ENCODE assay signal across 15 cellular contexts in genomic region chr20:37914367-37914671, GRCh38. TPM values are rescaled to one million over a fixed set of nuclear protein-coding genes. Genes with fewer than 3 reads are reported as not detected.
DNase-seq lines count a peak whose midpoint lies in the region; ATAC-seq and TF ChIP-seq lines count a peak whose summit lies in the region.
"Had no signal": no experiment of that assay in that cellular context is flagged by ENCODE, and none has a peak within 500 bp of the region (broad histone marks: within the 10 kb centered on the region; RNA-seq: fewer than 3 reads in every experiment).

No MANE protein-coding gene starts in this region.

- peak overlapping the region; percentile 34 for H4K91ac ChIP-seq in mesenchymal stem cell (ENCODE audit: low read length)

- H3K9me3 Mint-ChIP-seq in activated naive CD8-positive, alpha-beta T cell treated with anti-CD3 and anti-CD28 coated beads, Interleukin-2, amount 50 U/mL, for 24 hours = no peaks in the 10 kb centered on the region
- H3K9me3 Mint-ChIP-seq: activated CD4-positive, alpha-beta T cell treated with anti-CD3 and anti-CD28 coated beads, Interleukin-2, amount 10 ng/mL, durations not matched to agents 7 days and 5 days; activated naive CD4-positive, alpha-beta T cell treated with anti-CD3 and anti-CD28 coated beads for 36 hours had no signal

- peak overlapping the region; percentile 34 for H3K4me3 Mint-ChIP-seq in activated naive CD8-positive, alpha-beta T cell treated with anti-CD3 and anti-CD28 coated beads, Interleukin-2, amount 50 U/mL, for 24 hours
- H3K4me3 Mint-ChIP-seq: activated CD4-positive, alpha-beta T cell treated with anti-CD3 and anti-CD28 coated beads, Interleukin-2, amount 10 ng/mL, durations not matched to agents 7 days and 5 days; activated naive CD4-positive, alpha-beta T cell treated with anti-CD3 and anti-CD28 coated beads for 36 hours had no signal

- H3K27ac ChIP-seq in cardiac muscle cell (peak overlapping the region; percentile 92), mesenchymal stem cell (ENCODE audit: low read length, poor library complexity, severe bottlenecking) (no peak overlapping the region), stomach smooth muscle (ENCODE audit: low read length) (no peak overlapping the region), breast epithelium (no peak overlapping the region)

- no peak overlapping the region for H2BK12ac ChIP-seq in mesenchymal stem cell (ENCODE audit: low read length in 2 of 2)

- TF ChIP-seq POLR2A in breast epithelium (IDR thresholded peaks at IDR 0.05) = no peak

- no peaks in the 10 kb centered on the region for H3K9me3 ChIP-seq in cardiac muscle cell (ENCODE audit: low read depth)
- H3K9me3 ChIP-seq in mesenchymal stem cell (ENCODE audit: control insufficient read depth, low read length) = no peaks in the 10 kb centered on the region
- no peaks in the 10 kb centered on the region for H3K9me3 ChIP-seq in stomach smooth muscle (ENCODE audit: control insufficient read depth in 2 of 2, low read length in 2 of 2)
- H3K9me3 ChIP-seq in breast epithelium = no peaks in the 10 kb centered on the region

- no peak overlapping the region for H3K23ac ChIP-seq in mesenchymal stem cell (ENCODE audit: low read length in 2 of 2)

- no peaks in the 10 kb centered on the region for H3K27me3 ChIP-seq in cardiac muscle cell
- H3K27me3 ChIP-seq in mesenchymal stem cell (ENCODE audit: control insufficient read depth in 1 of 2, insufficient read depth in 1 of 2, low read length in 2 of 2) = peaks cover 75 to 98% of the 10 kb centered on the region in 2 experiments
- peaks cover 30 to 31% of the 10 kb centered on the region in 2 donors for H3K27me3 ChIP-seq in stomach smooth muscle (ENCODE audit: control insufficient read depth in 1 of 2, insufficient read depth in 2 of 2, low read length in 2 of 2)
- peaks cover 3 to 81% of the 10 kb centered on the region in 2 donors for H3K27me3 ChIP-seq in breast epithelium

- peak overlapping the region; percentile 35 for H3K4me2 ChIP-seq in mesenchymal stem cell (ENCODE audit: low read length, poor library complexity, severe bottlenecking)

- H2AFZ ChIP-seq in mesenchymal stem cell (ENCODE audit: low read depth, low read length) = no peak overlapping the region

- H3K4me3 ChIP-seq in cardiac muscle cell (no peak overlapping the region), mesenchymal stem cell (ENCODE audit: insufficient read depth in 1 of 2, low read depth in 1 of 2, low read length in 2 of 2) (peak overlapping the region in 1 of 2 experiments; percentile 29), stomach smooth muscle (ENCODE audit: low read length in 2 of 2) (peak overlapping the region; percentile 59 to 63), breast epithelium (no peak overlapping the region)

- no peak overlapping the region for H2BK15ac ChIP-seq in mesenchymal stem cell (ENCODE audit: low read depth, poor library complexity, severe bottlenecking)

- no peak for ATAC-seq in activated naive CD8-positive, alpha-beta T cell treated with anti-CD3 and anti-CD28 coated beads, Interleukin-2, amount 50 U/mL, for 24 hours

- no peaks in the 10 kb centered on the region for H3K79me1 ChIP-seq in mesenchymal stem cell (replicated peaks; ENCODE audit: low read length, poor library complexity, severe bottlenecking)

- DNase-seq in cardiac muscle cell (ENCODE audit: low read depth in 1 of 2, low spot score in 1 of 2) = no peak
- no peak for DNase-seq in cardiac septum (ENCODE audit: low spot score)
- DNase-seq in activated naive CD8-positive, alpha-beta T cell treated with anti-CD3 and anti-CD28 coated beads, Interleukin-2, amount 50 U/mL, for 24 hours = no peak
- no peak for DNase-seq in mesenchymal stem cell
- no peak for DNase-seq in stimulated activated CD4-positive, alpha-beta T cell treated with anti-CD3 and anti-CD28 coated beads, Interleukin-4, amount 100 ng/mL, for 1 hour
- no peak for DNase-seq in breast epithelium (ENCODE audit: low spot score in 2 of 2)
- DNase-seq in HT-29 (ENCODE audit: low spot score) = no peak
- DNase-seq: cortex of kidney; DMS 273 treated with DMSO at 0.1 percent for 48 hours; NCI-H2107; NK-92 treated with Interleukin-12 subunit alpha and Interleukin-12 subunit beta, amount 100 ng/mL, for 24 hours had no signal

- peaks cover 55% of the 10 kb centered on the region for H3K4me1 ChIP-seq in cardiac muscle cell (ENCODE audit: low read depth)
- H3K4me1 ChIP-seq in mesenchymal stem cell (ENCODE audit: control insufficient read depth, insufficient read depth, low read depth, low read length) = peaks cover 21% of the 10 kb centered on the region
- H3K4me1 ChIP-seq in stomach smooth muscle (ENCODE audit: control insufficient read depth, insufficient read depth, low read length) = peaks cover 21% of the 10 kb centered on the region
- no peaks in the 10 kb centered on the region for H3K4me1 ChIP-seq in breast epithelium

- H2BK5ac ChIP-seq in mesenchymal stem cell (ENCODE audit: low read depth, low read length, poor library complexity, severe bottlenecking) = no peak overlapping the region

- H3K27ac Mint-ChIP-seq in activated naive CD8-positive, alpha-beta T cell treated with anti-CD3 and anti-CD28 coated beads, Interleukin-2, amount 50 U/mL, for 24 hours = no peak overlapping the region
- H3K27ac Mint-ChIP-seq: activated naive CD4-positive, alpha-beta T cell treated with anti-CD3 and anti-CD28 coated beads for 36 hours had no signal

- H3K14ac ChIP-seq in mesenchymal stem cell (ENCODE audit: low read length in 2 of 2) = peak overlapping the region in 1 of 2 experiments; percentile 2

- H3K36me3 ChIP-seq in cardiac muscle cell (no peaks in the 10 kb centered on the region), mesenchymal stem cell (ENCODE audit: control insufficient read depth in 1 of 2, insufficient read depth in 2 of 2, low read depth in 1 of 2, low read length in 2 of 2) (no peaks in the 10 kb centered on the region), stomach smooth muscle (ENCODE audit: control insufficient read depth in 2 of 2, insufficient read depth in 2 of 2, low read length in 2 of 2) (no peaks in the 10 kb centered on the region), breast epithelium (no peaks in the 10 kb centered on the region)

- no peak overlapping the region for H2AK5ac ChIP-seq in mesenchymal stem cell (ENCODE audit: low read length, severe bottlenecking)

- whole genome bisulfite sequencing in mesenchymal stem cell = 48% methylated on average over 4 of the region's 5 CpGs

- H3K36me3 Mint-ChIP-seq in activated naive CD8-positive, alpha-beta T cell treated with anti-CD3 and anti-CD28 coated beads, Interleukin-2, amount 50 U/mL, for 24 hours (ENCODE audit: low read depth) = no peaks in the 10 kb centered on the region

- peaks cover 47% of the 10 kb centered on the region for H3K27me3 Mint-ChIP-seq in activated naive CD8-positive, alpha-beta T cell treated with anti-CD3 and anti-CD28 coated beads, Interleukin-2, amount 50 U/mL, for 24 hours

- H4K8ac ChIP-seq in mesenchymal stem cell (ENCODE audit: low read length) = peak overlapping the region; percentile 22

- no peak for TF ChIP-seq CTCF in cardiac muscle cell (IDR thresholded peaks at IDR 0.05; ENCODE audit: low read depth, low read length)
- TF ChIP-seq CTCF in breast epithelium (IDR thresholded peaks at IDR 0.05) = no peak

- H3K9ac ChIP-seq in mesenchymal stem cell (ENCODE audit: low read length) = no peak overlapping the region
- peak overlapping the region in 1 of 2 donors; percentile 41 for H3K9ac ChIP-seq in stomach smooth muscle (ENCODE audit: low read length in 2 of 2)

- no peak overlapping the region for H3K4ac ChIP-seq in mesenchymal stem cell (ENCODE audit: low read depth in 1 of 2, low read length in 2 of 2)

- H3K4me1 Mint-ChIP-seq in activated naive CD8-positive, alpha-beta T cell treated with anti-CD3 and anti-CD28 coated beads, Interleukin-2, amount 50 U/mL, for 24 hours = peaks cover 17% of the 10 kb centered on the region

- no peak overlapping the region for H2BK120ac ChIP-seq in mesenchymal stem cell (ENCODE audit: low read depth, low read length)

- intact Hi-C loops in cardiac septum (cut with DNase I) (no loop called here), breast epithelium (cut with DNase I; ENCODE audit: low total_unique reads) (no loop called here)

- H3K18ac ChIP-seq in mesenchymal stem cell (ENCODE audit: low read depth in 1 of 2, low read length in 2 of 2) = no peak overlapping the region

RNA-seq across cellular contexts. Expression of gene VSTM2L, which starts 11.4 kb away (rescaled TPM):
- total RNA-seq in cardiac muscle cell = 136 and 321 TPM in 2 replicates
- 83.4 and 162 TPM in 2 replicates for polyA plus RNA-seq in cardiac muscle cell
- total RNA-seq in cardiac septum = 11.1 TPM
- 2.1 TPM for polyA plus RNA-seq in mesenchymal stem cell (2013, experiment 1 of 2)
- polyA plus RNA-seq in mesenchymal stem cell (2013, experiment 2 of 2) = 2.4 TPM
- total RNA-seq in breast epithelium = under 1 TPM; 0.33 to 0.48 (median 0.44) TPM
- total RNA-seq in HT-29 (2014; rRNA removed; shearing (Covaris generic)) = not detected in 2 replicates
- total RNA-seq: activated CD4-positive, alpha-beta T cell treated with anti-CD3 and anti-CD28 coated beads, Interleukin-2, amount 10 ng/mL, durations not matched to agents 7 days and 5 days; activated naive CD4-positive, alpha-beta T cell treated with anti-CD3 and anti-CD28 coated beads for 36 hours; skeletal muscle tissue had no signal

Comparison
In these comparisons a context has a peak if more than half of its experiments do, and no peak if none do; other contexts are left out.
1. RNA of gene VSTM2L, which starts 11.4 kb away (total RNA-seq): 136 to 321 TPM in cardiac muscle cell; 11.1 TPM in cardiac septum (single experiment), 0.33 to 0.48 TPM in breast epithelium and not detected in HT-29; every median in the first group is over 10 times any median in the second.
2. H3K4me3 ChIP-seq: peak in stomach smooth muscle (2 of 2); none in cardiac muscle cell (single experiment) and breast epithelium (0 of 3).